8 cellular contexts compared by ENCODE assay signal in the genomic region with DNA sequence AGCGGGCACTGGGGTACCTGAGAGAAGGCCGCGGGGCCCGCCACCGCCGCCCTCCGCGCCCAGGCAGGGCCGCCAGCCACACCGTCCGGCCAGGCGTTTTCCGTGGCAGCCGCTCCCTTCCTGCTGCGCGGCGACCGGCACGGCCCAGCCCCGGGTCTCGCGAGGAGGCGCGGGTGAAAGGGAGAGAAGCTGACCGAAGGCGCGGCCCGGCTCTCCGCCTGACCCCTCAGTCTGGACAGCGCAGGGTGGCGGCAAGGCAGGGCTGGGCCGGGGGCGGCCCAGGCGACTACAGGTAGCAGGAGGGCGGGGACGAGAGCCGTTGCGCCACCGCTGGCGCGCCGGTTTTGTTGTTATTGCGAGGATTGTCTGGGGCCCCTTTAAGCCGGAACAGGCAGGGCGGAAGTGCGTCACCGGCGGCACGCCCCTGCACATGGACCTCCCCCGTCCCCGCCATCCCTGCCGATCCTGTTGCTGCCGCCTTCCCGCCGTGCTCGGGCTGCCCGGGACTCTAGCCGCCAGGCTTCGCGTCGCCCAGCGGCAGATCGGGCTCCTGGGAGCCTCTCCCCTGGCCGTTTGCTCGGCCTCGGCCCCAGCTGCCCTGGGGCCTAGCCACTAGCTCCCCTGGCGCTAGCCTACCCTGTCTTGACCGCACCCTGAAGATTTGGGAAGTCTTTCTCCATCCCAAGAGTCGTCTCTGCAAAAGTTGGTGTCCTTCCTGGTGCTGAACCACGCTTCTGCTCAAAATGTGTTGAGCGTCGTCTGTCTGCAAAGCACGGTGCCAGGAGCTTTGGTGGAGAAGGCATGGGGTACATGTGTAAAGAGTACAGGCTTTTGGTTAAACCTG. TPM values are rescaled to one million over a fixed set of nuclear protein-coding genes. Genes with fewer than 3 reads are reported as not detected.
DNase-seq lines count a peak whose midpoint lies in the region; ATAC-seq and TF ChIP-seq lines count a peak whose summit lies in the region.

TSS of gene HERPUD2 (minus strand) at position 352 of the 844 bp plus-strand sequence. CDS start 805 bp downstream, outside the sequence.

- TF ChIP-seq CTCF in fibroblast of pulmonary artery (IDR thresholded peaks at IDR 0.05; ENCODE audit: low read length, missing control alignments) = no peak

- H3K4me1 ChIP-seq in HAP-1 = peaks cover 22% of the 10 kb centered on the region

- H3K9me3 ChIP-seq in HAP-1 = no peaks in the 10 kb centered on the region
- no peaks in the 10 kb centered on the region for H3K9me3 ChIP-seq in MG63

- H3K4me3 Mint-ChIP-seq in natural killer cell treated with Interleukin-12 subunit alpha and Interleukin-12 subunit beta and Interleukin-15 and Interleukin-18, amount 100 ng/mL, for 72 hours = peak within 1 kb of the TSS; percentile 83

- H3K27me3 ChIP-seq in HAP-1 (ENCODE audit: low read depth) = no peaks in the 10 kb centered on the region
- H3K27me3 ChIP-seq in MG63 = no peaks in the 10 kb centered on the region

- H3K9me3 Mint-ChIP-seq in natural killer cell treated with Interleukin-12 subunit alpha and Interleukin-12 subunit beta and Interleukin-15 and Interleukin-18, amount 100 ng/mL, for 72 hours = no peaks in the 10 kb centered on the region

- H3K27me3 Mint-ChIP-seq in natural killer cell treated with Interleukin-12 subunit alpha and Interleukin-12 subunit beta and Interleukin-15 and Interleukin-18, amount 100 ng/mL, for 72 hours = no peaks in the 10 kb centered on the region

- peaks cover 51 to 59% of the 10 kb centered on the region in 2 donors for H3K4me1 Mint-ChIP-seq in natural killer cell treated with Interleukin-12 subunit alpha and Interleukin-12 subunit beta and Interleukin-15 and Interleukin-18, amount 100 ng/mL, for 72 hours (ENCODE audit: low read depth in 2 of 2)

- no peaks in the 10 kb centered on the region for H3K36me3 Mint-ChIP-seq in natural killer cell treated with Interleukin-12 subunit alpha and Interleukin-12 subunit beta and Interleukin-15 and Interleukin-18, amount 100 ng/mL, for 72 hours

- peak; percentile 94 to 95 for ATAC-seq in natural killer cell treated with Interleukin-12 subunit alpha and Interleukin-12 subunit beta and Interleukin-15 and Interleukin-18, amount 100 ng/mL, for 72 hours

- H3K4me3 ChIP-seq in HAP-1 (peak within 1 kb of the TSS; percentile 78), MG63 (peak within 1 kb of the TSS; percentile 96), fibroblast of pulmonary artery (replicated peaks; ENCODE audit: low read depth, low read length) (peak within 1 kb of the TSS; percentile 94)

- no peaks in the 10 kb centered on the region for H3K36me3 ChIP-seq in HAP-1 (replicated peaks)
- H3K36me3 ChIP-seq in MG63 = peaks cover 2% of the 10 kb centered on the region; the same call in 1 of the 2 replicates

- in situ Hi-C loops in G401 (cut with HindIII; ENCODE audit: low sequenced_read_pairs) = no loop called here
- in situ Hi-C loops in HAP-1 (cut with MboI; ENCODE audit: low sequenced_read_pairs) = no loop called here

- DNase-seq in G401 (ENCODE audit: low spot score) (peak; percentile 94), HAP-1 (ENCODE audit: low spot score in 2 of 2) (peak; percentile 88 to 95), MG63 (peak; percentile 91), SHP77 (lab: John Stamatoyannopoulos, UW) (peak; percentile 92 to 96), fibroblast of pulmonary artery (ENCODE audit: low read depth) (peak; percentile 94)
- peak; percentile 86 for DNase-seq in activated effector memory CD4-positive, alpha-beta T cell treated with Interleukin-2 at 50 U/mL for 16 hours
- DNase-seq in natural killer cell treated with Interleukin-12 subunit alpha and Interleukin-12 subunit beta and Interleukin-15 and Interleukin-18, amount 100 ng/mL, for 72 hours (ENCODE audit: low spot score) = peak; percentile 92
- peak; percentile 88 for DNase-seq in stimulated activated naive CD4-positive, alpha-beta T cell treated with Interleukin-2 at 50 U/mL for 16 hours (lab: John Stamatoyannopoulos, UW)

- peak within 1 kb of the TSS; percentile 77 to 84 for H3K27ac Mint-ChIP-seq in natural killer cell treated with Interleukin-12 subunit alpha and Interleukin-12 subunit beta and Interleukin-15 and Interleukin-18, amount 100 ng/mL, for 72 hours

RNA-seq across cellular contexts. Expression of gene HERPUD2, which starts in this region (rescaled TPM):
- total RNA-seq in G401 (2014; rRNA removed; shearing (Covaris generic)) = 29.4 and 30.0 TPM in 2 replicates
- total RNA-seq in MG63 (2014; rRNA removed; shearing (Covaris generic); ENCODE audit: low replicate concordance) = 12.0 and 16.2 TPM in 2 replicates
- 10 to 100 TPM; 36.8 to 40.4 TPM for total RNA-seq in natural killer cell treated with Interleukin-12 subunit alpha and Interleukin-12 subunit beta and Interleukin-15 and Interleukin-18, amount 100 ng/mL, for 72 hours

Comparison
In these comparisons a context has a peak if more than half of its experiments do, and no peak if none do; other contexts are left out.
1. Peak in every context shown above with its lines: DNase-seq, ATAC-seq and H3K4me3 ChIP-seq.